In genomic region chr19:35846038-35846668, GRCh38 we compare ENCODE assay signal across 1 cellular context.
TF ChIP-seq lines count a peak whose summit lies in the region.

No MANE protein-coding gene starts in this region.

TF ChIP-seq in K562, 482 proteins besides CTCF, POLR2A, EP300 and RAD21:
- TF ChIP-seq ZNF785 (CRISPR knock-in tag; IDR thresholded peaks at IDR 0.05) (no peak), JUN (IDR thresholded peaks at IDR 0.05; ENCODE audit: borderline replicate concordance, low read depth, low read length) (no peak), JUN (CRISPR knock-in tag; IDR thresholded peaks at IDR 0.05; ENCODE audit: borderline replicate concordance) (no peak), ZNF707 (CRISPR knock-in tag; conservative IDR thresholded peaks at IDR 0.05) (no peak), BHLHE40 (IDR thresholded peaks at IDR 0.05; ENCODE audit: low read length) (peak; percentile 59; the same call in 1 of the 2 replicates), CREM (IDR thresholded peaks at IDR 0.05; ENCODE audit: low read depth) (no peak), ZFX (CRISPR knock-in tag; IDR thresholded peaks at IDR 0.05) (no peak), MTA2 (IDR thresholded peaks at IDR 0.05; ENCODE audit: low read depth) (no peak), ZNF354B (CRISPR knock-in tag; IDR thresholded peaks at IDR 0.05) (no peak), L3MBTL2 (IDR thresholded peaks at IDR 0.05) (peak; percentile 12; the same call in 1 of the 2 replicates), ZNF778 (CRISPR knock-in tag; IDR thresholded peaks at IDR 0.05) (no peak), PCBP1 (IDR thresholded peaks at IDR 0.05; ENCODE audit: low read depth, low read length, poor library complexity, severe bottlenecking) (peak; percentile 17), GTF2F1 (IDR thresholded peaks at IDR 0.05; ENCODE audit: low read depth, low read length) (no peak), ELF4 (CRISPR knock-in tag; IDR thresholded peaks at IDR 0.05) (no peak), ZNF766 (CRISPR knock-in tag; conservative IDR thresholded peaks at IDR 0.05) (no peak), EP400 (IDR thresholded peaks at IDR 0.05) (no peak), DPF2 (IDR thresholded peaks at IDR 0.05) (no peak)
- TF ChIP-seq, protein P1, sequence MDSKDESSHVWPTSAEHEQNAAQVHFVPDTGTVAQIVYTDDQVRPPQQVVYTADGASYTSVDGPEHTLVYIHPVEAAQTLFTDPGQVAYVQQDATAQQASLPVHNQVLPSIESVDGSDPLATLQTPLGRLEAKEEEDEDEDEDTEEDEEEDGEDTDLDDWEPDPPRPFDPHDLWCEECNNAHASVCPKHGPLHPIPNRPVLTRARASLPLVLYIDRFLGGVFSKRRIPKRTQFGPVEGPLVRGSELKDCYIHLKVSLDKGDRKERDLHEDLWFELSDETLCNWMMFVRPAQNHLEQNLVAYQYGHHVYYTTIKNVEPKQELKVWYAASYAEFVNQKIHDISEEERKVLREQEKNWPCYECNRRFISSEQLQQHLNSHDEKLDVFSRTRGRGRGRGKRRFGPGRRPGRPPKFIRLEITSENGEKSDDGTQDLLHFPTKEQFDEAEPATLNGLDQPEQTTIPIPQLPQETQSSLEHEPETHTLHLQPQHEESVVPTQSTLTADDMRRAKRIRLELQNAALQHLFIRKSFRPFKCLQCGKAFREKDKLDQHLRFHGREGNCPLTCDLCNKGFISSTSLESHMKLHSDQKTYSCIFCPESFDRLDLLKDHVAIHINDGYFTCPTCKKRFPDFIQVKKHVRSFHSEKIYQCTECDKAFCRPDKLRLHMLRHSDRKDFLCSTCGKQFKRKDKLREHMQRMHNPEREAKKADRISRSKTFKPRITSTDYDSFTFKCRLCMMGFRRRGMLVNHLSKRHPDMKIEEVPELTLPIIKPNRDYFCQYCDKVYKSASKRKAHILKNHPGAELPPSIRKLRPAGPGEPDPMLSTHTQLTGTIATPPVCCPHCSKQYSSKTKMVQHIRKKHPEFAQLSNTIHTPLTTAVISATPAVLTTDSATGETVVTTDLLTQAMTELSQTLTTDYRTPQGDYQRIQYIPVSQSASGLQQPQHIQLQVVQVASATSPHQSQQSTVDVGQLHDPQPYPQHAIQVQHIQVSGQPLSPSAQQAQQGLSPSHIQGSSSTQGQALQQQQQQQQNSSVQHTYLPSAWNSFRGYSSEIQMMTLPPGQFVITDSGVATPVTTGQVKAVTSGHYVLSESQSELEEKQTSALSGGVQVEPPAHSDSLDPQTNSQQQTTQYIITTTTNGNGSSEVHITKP (IDR thresholded peaks at IDR 0.05; ENCODE audit: partially characterized antibody) = no peak
- TF ChIP-seq, protein P2, sequence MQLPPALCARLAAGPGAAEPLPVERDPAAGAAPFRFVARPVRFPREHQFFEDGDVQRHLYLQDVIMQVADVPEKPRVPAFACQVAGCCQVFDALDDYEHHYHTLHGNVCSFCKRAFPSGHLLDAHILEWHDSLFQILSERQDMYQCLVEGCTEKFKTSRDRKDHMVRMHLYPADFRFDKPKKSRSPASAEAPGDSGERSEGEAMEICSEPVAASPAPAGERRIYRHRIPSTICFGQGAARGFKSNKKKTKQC (CRISPR knock-in tag; IDR thresholded peaks at IDR 0.05) = no peak
